ENCODE assay signal across 23 cellular contexts in the genomic region with DNA sequence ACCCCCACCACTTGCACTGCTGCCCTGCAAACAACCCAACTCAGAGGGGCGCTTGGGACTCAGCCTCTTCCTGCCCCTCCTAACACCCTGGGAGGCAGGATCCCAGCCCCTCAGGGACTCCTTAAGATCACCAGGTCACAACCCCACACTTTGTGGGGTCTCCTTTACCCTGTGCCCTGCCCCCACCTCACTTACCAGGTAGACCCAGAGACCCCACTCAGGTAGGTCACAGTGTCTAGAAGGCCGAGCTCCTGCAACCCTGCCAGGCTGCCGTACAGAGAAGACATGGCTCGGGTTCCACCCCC. TPM values are rescaled to one million over a fixed set of nuclear protein-coding genes. Genes with fewer than 3 reads are reported as not detected.
"Had no signal": no experiment of that assay in that cellular context is flagged by ENCODE, and none has a peak within 500 bp of the region (broad histone marks: within the 10 kb centered on the region; RNA-seq: fewer than 3 reads in every experiment).

No MANE protein-coding gene starts in this region.

- H3K4me2 ChIP-seq: KMS-11, SK-N-SH had no signal

- H3K4me3 ChIP-seq: K562 had no signal

- H3K4me3 Mint-ChIP-seq: IgD-negative memory B cell had no signal

- H3K9ac ChIP-seq: KMS-11, SK-N-SH had no signal

- DNase-seq: Kasumi-1, MM.1S, NCI-H1092 treated with DMSO at 0.1 percent for 48 hours, NCI-H1436, NCI-H187, NCI-H2029, NCI-H2081 treated with DMSO at 0.1 percent for 48 hours, NCI-H2171, NCI-H226, NCI-H446, NCI-H510A, NCI-H524 treated with DMSO at 0.1 percent for 48 hours, NCI-H69, NCI-H774, RPMI8226, SHP77, SK-N-SH had no signal

- H3K9me3 Mint-ChIP-seq: IgD-negative memory B cell had no signal

- H3K36me3 Mint-ChIP-seq: IgD-negative memory B cell had no signal

- H3K27ac ChIP-seq: HL-60, KMS-11 had no signal

- H3K9me3 ChIP-seq: SK-N-SH had no signal

RNA-seq across cellular contexts. Expression of a gene that starts 9.1 kb away (rescaled TPM):
- total RNA-seq: M059J, SK-MEL-5 had no signal

RNA-seq across cellular contexts. Expression of a gene that starts 53.0 kb away (rescaled TPM):
- total RNA-seq: SK-MEL-5 had no signal
